1 cellular context compared by ENCODE assay signal in genomic region chr4:94409375-94409679, GRCh38.
TF ChIP-seq lines count a peak whose summit lies in the region.

No MANE protein-coding gene starts in this region.

TF ChIP-seq in HepG2, 621 proteins besides CTCF, POLR2A, EP300 and RAD21:
- TF ChIP-seq ZFP36L1 (CRISPR knock-in tag; IDR thresholded peaks at IDR 0.05), result no peak
- TF ChIP-seq MAFK (conservative IDR thresholded peaks at IDR 0.05 in 1 of 2, IDR thresholded peaks at IDR 0.05 in 1 of 2; ENCODE audit: low read length in 2 of 2), result peak in 1 of 2 experiments; percentile 40; a peak in 1 of 4 replicates
- TF ChIP-seq MAFF (IDR thresholded peaks at IDR 0.05; ENCODE audit: low read depth, low read length), result peak; percentile 51
